10 cellular contexts compared by ENCODE assay signal in the genomic region with DNA sequence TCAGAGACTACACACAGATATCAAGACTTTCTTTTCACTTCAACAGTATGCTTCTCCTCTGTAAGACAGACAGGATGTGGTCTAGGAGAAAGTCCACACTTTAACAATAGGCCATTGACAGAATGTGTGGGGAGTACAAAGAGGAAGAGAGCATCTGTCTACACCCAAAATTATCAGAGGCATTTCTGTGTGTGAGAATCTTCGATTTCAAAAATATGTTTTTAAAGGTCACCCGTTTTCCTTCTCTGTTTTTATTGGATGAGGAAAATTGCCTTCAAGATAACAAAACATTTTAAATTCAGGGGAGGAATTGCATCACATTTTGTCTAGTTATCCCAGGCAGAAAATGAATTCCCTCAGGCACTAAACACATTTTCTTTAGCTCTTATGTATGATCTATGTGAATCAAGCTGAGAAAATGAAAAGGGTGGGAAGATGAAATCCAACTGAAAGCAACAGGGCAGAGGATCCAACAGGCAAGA. TPM values are rescaled to one million over a fixed set of nuclear protein-coding genes. Genes with fewer than 3 reads are reported as not detected.
DNase-seq lines count a peak whose midpoint lies in the region; ATAC-seq and TF ChIP-seq lines count a peak whose summit lies in the region.
"Had no signal": no experiment of that assay in that cellular context is flagged by ENCODE, and none has a peak within 500 bp of the region (broad histone marks: within the 10 kb centered on the region; RNA-seq: fewer than 3 reads in every experiment).

No MANE protein-coding gene starts in this region.

- H3K4me1 ChIP-seq in left lung = peaks cover 0 to 17% of the 10 kb centered on the region in 2 donors
- H3K4me1 ChIP-seq: parathyroid adenoma had no signal

- H3K4me3 ChIP-seq in cardiac fibroblast (replicated peaks in 1 of 2; ENCODE audit: low read depth in 2 of 2, low read length in 2 of 2) (no peak overlapping the region), left lung (no peak overlapping the region)

- intact Hi-C loops in left lung (cut with DNase I) = no loop called here

- DNase-seq in cardiac fibroblast (ENCODE audit: low read depth in 2 of 2) (peak; percentile 60 to 64), NCI-H187 treated with DMSO at 0.1 percent for 48 hours (lab: John Stamatoyannopoulos, UW) (no peak), left lung (no peak), cerebellum (ENCODE audit: low spot score) (no peak), activated gamma-delta T cell (lab: John Stamatoyannopoulos, UW) (no peak)
- DNase-seq: CD4-positive, CD25-positive, alpha-beta regulatory T cell had no signal

- ATAC-seq in GM19397 (IDR thresholded peaks at IDR 0.05; ENCODE audit: unreplicated experiment) (peak; percentile 98), HG03378 (IDR thresholded peaks at IDR 0.05; ENCODE audit: unreplicated experiment) (peak; percentile 99), left lung (no peak)

- peak overlapping the region; percentile 77 for H3K27ac ChIP-seq in 22Rv1
- H3K27ac ChIP-seq in left lung = peak overlapping the region in 1 of 2 donors; percentile 0
- H3K27ac ChIP-seq: parathyroid adenoma had no signal

- no peak for TF ChIP-seq CTCF in 22Rv1 (IDR thresholded peaks at IDR 0.05)
- no peak for TF ChIP-seq CTCF in cardiac fibroblast (IDR thresholded peaks at IDR 0.05; ENCODE audit: low read depth, low read length)
- TF ChIP-seq CTCF in left lung (IDR thresholded peaks at IDR 0.05) = no peak

- H3K9me3 ChIP-seq in left lung = no peaks in the 10 kb centered on the region

- H3K36me3 ChIP-seq in left lung = no peaks in the 10 kb centered on the region

- no peaks in the 10 kb centered on the region for H3K27me3 ChIP-seq in left lung

RNA-seq across cellular contexts. Expression of a gene that starts 16.4 kb away (rescaled TPM):
- total RNA-seq in left lung = 10 to 100 TPM in 1 of 2 donors, 1 to 10 TPM in 1; 8.6 to 10.8 TPM
- total RNA-seq in cerebellum = 132 TPM
- total RNA-seq: CD4-positive, CD25-positive, alpha-beta regulatory T cell had no signal

Comparison
In these comparisons a context has a peak if more than half of its experiments do, and no peak if none do; other contexts are left out.
1. DNase-seq: peak in cardiac fibroblast (2 of 2); none in NCI-H187 treated with DMSO at 0.1 percent for 48 hours (single experiment), left lung (0 of 2), cerebellum (single experiment) and activated gamma-delta T cell (single experiment).
2. RNA of a gene that starts 16.4 kb away (total RNA-seq): 132 TPM in cerebellum (single experiment); 8.6 to 10.8 TPM in left lung; every median in the first group is over 10 times any median in the second.